ENCODE assay signal across 8 cellular contexts in genomic region chr12:121400332-121401139, GRCh38. TPM values are rescaled to one million over a fixed set of nuclear protein-coding genes. Genes with fewer than 3 reads are reported as not detected.
DNase-seq lines count a peak whose midpoint lies in the region; FAIRE-seq and TF ChIP-seq lines count a peak whose summit lies in the region.

No MANE protein-coding gene starts in this region.

- DNase-seq in GM12891 (ENCODE audit: insufficient read length, low spot score): peak; percentile 41
- DNase-seq in H7: peak; percentile 57
- peak; percentile 29 to 46 for DNase-seq in cardiac fibroblast (ENCODE audit: low read depth in 2 of 2)
- DNase-seq in stimulated activated CD4-positive, alpha-beta T cell treated with anti-CD3 and anti-CD28 coated beads, Interleukin-1b, Interleukin-23, amount 100 ng/mL, for 48 hours: peak; percentile 66
- DNase-seq in inferior parietal cortex (ENCODE audit: extremely low spot score): no peak

- peak; percentile 89 for TF ChIP-seq POLR2A in GM12891 (IDR thresholded peaks at IDR 0.05; ENCODE audit: low read depth, low read length)

- peaks cover 36% of the 10 kb centered on the region for H3K4me1 ChIP-seq in Loucy (ENCODE audit: insufficient read depth, low read length, poor library complexity, severe bottlenecking)

- H3K4me2 ChIP-seq in Loucy (ENCODE audit: low read depth, low read length, poor library complexity, severe bottlenecking): peak overlapping the region; percentile 97

- peak; percentile 90 for FAIRE-seq in GM12891 (lab: Jason Lieb, UNC)

- H3K9me3 ChIP-seq in Loucy (ENCODE audit: insufficient read depth, low read depth, low read length): no peaks in the 10 kb centered on the region

- H3K79me2 ChIP-seq in Loucy (ENCODE audit: insufficient read depth, low read length): peaks cover 63% of the 10 kb centered on the region

- H3K36me3 ChIP-seq in H7 (replicated peaks; ENCODE audit: control insufficient read depth, insufficient read depth, low read length): peaks cover 7% of the 10 kb centered on the region
- no peaks in the 10 kb centered on the region; the same call in 1 of the 2 replicates for H3K36me3 ChIP-seq in Loucy (ENCODE audit: insufficient read depth, low read length)

- H3K9ac ChIP-seq in Loucy (ENCODE audit: low read depth, low read length, poor library complexity, severe bottlenecking): peak overlapping the region; percentile 87

- no peaks in the 10 kb centered on the region for H3F3A ChIP-seq in Loucy (ENCODE audit: low read depth)

- H3K27ac ChIP-seq in layer of hippocampus (ENCODE audit: low read depth, low read length): peak overlapping the region; percentile 83

- H3K27me3 ChIP-seq in H7 (ENCODE audit: control insufficient read depth, insufficient read depth, low read length) (no peaks in the 10 kb centered on the region), Loucy (ENCODE audit: insufficient read depth, low read length, poor library complexity, severe bottlenecking) (no peaks in the 10 kb centered on the region), layer of hippocampus (ENCODE audit: control insufficient read depth, insufficient read depth, low read length) (no peaks in the 10 kb centered on the region)

- H4K20me1 ChIP-seq in Loucy (ENCODE audit: insufficient read depth, low read length, poor library complexity, severe bottlenecking): peaks cover 24% of the 10 kb centered on the region

- TF ChIP-seq CTCF in Loucy (conservative IDR thresholded peaks at IDR 0.05; ENCODE audit: low read length) (no peak), WI38 (IDR thresholded peaks at IDR 0.05; ENCODE audit: low read depth, low read length) (no peak), cardiac fibroblast (IDR thresholded peaks at IDR 0.05; ENCODE audit: low read depth, low read length) (no peak)

- peak overlapping the region; percentile 98 for H3K4me3 ChIP-seq in H7 (ENCODE audit: insufficient read depth, low read depth, low read length)
- H3K4me3 ChIP-seq in Loucy (ENCODE audit: low read length, poor library complexity, severe bottlenecking): peak overlapping the region; percentile 86
- peak overlapping the region; percentile 90 for H3K4me3 ChIP-seq in WI38 (ENCODE audit: low read depth, low read length)
- peak overlapping the region; percentile 93 to 95 for H3K4me3 ChIP-seq in cardiac fibroblast (replicated peaks in 1 of 2; ENCODE audit: low read depth in 2 of 2, low read length in 2 of 2)

- H3K9me2 ChIP-seq in Loucy (replicated peaks; ENCODE audit: low read depth, low read length): no peaks in the 10 kb centered on the region

- peak overlapping the region; percentile 47 for H2AFZ ChIP-seq in Loucy (ENCODE audit: low read length)

TF ChIP-seq in GM12891, 5 proteins besides CTCF, POLR2A, EP300 and RAD21:
- TF ChIP-seq TAF1 (IDR thresholded peaks at IDR 0.05; ENCODE audit: low read depth, low read length) (peak; percentile 71), SPI1 (IDR thresholded peaks at IDR 0.05; ENCODE audit: low read depth, low read length) (peak; percentile 59; the same call in 1 of the 2 replicates), POLR2AphosphoS5 (IDR thresholded peaks at IDR 0.05; ENCODE audit: low read depth, low read length) (peak; percentile 94), PAX5 (IDR thresholded peaks at IDR 0.05; ENCODE audit: insufficient read depth, low read length, severe bottlenecking) (no peak), POU2F2 (IDR thresholded peaks at IDR 0.05; ENCODE audit: low read depth, low read length) (peak; percentile 61; the same call in 1 of the 2 replicates)
TF ChIP-seq in GM12891: peak in this region for 4.

RNA-seq across cellular contexts. Expression of gene RNF34, which starts 0.6 kb away (rescaled TPM):
- polyA plus RNA-seq in GM12891 (2012; ENCODE audit: low read depth, missing spikeins): 42.1 TPM
- total RNA-seq in H7 (2014; rRNA removed; shearing (Covaris generic)): 77.2 and 82.4 TPM in 2 replicates

RNA-seq across cellular contexts. Expression of gene ANAPC5, which starts 48.3 kb away (rescaled TPM):
- polyA plus RNA-seq in GM12891 (2012; ENCODE audit: low read depth, missing spikeins): 97.4 TPM
- total RNA-seq in H7 (2014; rRNA removed; shearing (Covaris generic)): 161 and 167 TPM in 2 replicates
